Comparison of ENCODE assay signal across 24 cellular contexts in genomic region chr5:1820381-1820780, GRCh38. TPM values are rescaled to one million over a fixed set of nuclear protein-coding genes. Genes with fewer than 3 reads are reported as not detected.
DNase-seq lines count a peak whose midpoint lies in the region; ATAC-seq and TF ChIP-seq lines count a peak whose summit lies in the region.
"Had no signal": no experiment of that assay in that cellular context is flagged by ENCODE, and none has a peak within 500 bp of the region (broad histone marks: within the 10 kb centered on the region; RNA-seq: fewer than 3 reads in every experiment).

No MANE protein-coding gene starts in this region.

- peak; percentile 46 for DNase-seq in activated effector memory CD4-positive, alpha-beta T cell treated with anti-CD3 and anti-CD28 coated beads, Interleukin-2, amount 50 U/mL, for 16 hours
- DNase-seq in activated effector memory CD4-positive, alpha-beta T cell treated with Interleukin-2 at 50 U/mL for 16 hours, result no peak
- DNase-seq in Peyer's patch, result peak in 2 of 3 donors; percentile 16 to 29
- peak; percentile 46 for DNase-seq in glutamatergic neuron
- peak; percentile 19 for DNase-seq in osteoblast (ENCODE audit: insufficient read length, low spot score, missing footprints)
- no peak for DNase-seq in T-helper 2 cell
- DNase-seq in GM19238 (ENCODE audit: insufficient read length, low spot score), result no peak
- DNase-seq: CD4-positive, CD25-positive, alpha-beta regulatory T cell; DMS153; DND-41; HFFc6; Karpas-422; NCI-H1092; NCI-H1436; NCI-H1930; NCI-H446; NCI-H524 treated with DMSO at 0.1 percent for 48 hours; NCI-H774 had no signal

- no peak overlapping the region for H3K4me3 Mint-ChIP-seq in glutamatergic neuron (ENCODE audit: unreplicated experiment)
- H3K4me3 Mint-ChIP-seq: CD4-positive, CD25-positive, alpha-beta regulatory T cell; GM23338; HFFc6 had no signal

- no peak overlapping the region for H2AFZ ChIP-seq in osteoblast (ENCODE audit: low read length)
- H2AFZ ChIP-seq: GM23338 had no signal

- H3K27me3 Mint-ChIP-seq in glutamatergic neuron (ENCODE audit: unreplicated experiment), result peaks cover 2% of the 10 kb centered on the region
- H3K27me3 Mint-ChIP-seq: CD4-positive, CD25-positive, alpha-beta regulatory T cell had no signal

- peaks cover 21% of the 10 kb centered on the region for H3K36me3 Mint-ChIP-seq in glutamatergic neuron (ENCODE audit: unreplicated experiment)

- no peak overlapping the region for H3K27ac ChIP-seq in Peyer's patch
- H3K27ac ChIP-seq in osteoblast (ENCODE audit: low read depth, low read length), result no peak overlapping the region
- H3K27ac ChIP-seq: BLaER1 had no signal

- no peaks in the 10 kb centered on the region for H3K79me2 ChIP-seq in osteoblast (ENCODE audit: insufficient read depth, low read length)

- peaks cover 0 to 66% (median 0%) of the 10 kb centered on the region in 3 donors for H3K36me3 ChIP-seq in Peyer's patch
- H3K36me3 ChIP-seq in osteoblast (ENCODE audit: insufficient read depth, low read length), result peaks cover 47% of the 10 kb centered on the region

- peak overlapping the region; percentile 25 for H3K27ac Mint-ChIP-seq in glutamatergic neuron (ENCODE audit: unreplicated experiment)
- H3K27ac Mint-ChIP-seq: CD4-positive, CD25-positive, alpha-beta regulatory T cell; GM23338; HFFc6 had no signal

- TF ChIP-seq POLR2A in Peyer's patch (IDR thresholded peaks at IDR 0.05), result no peak

- ATAC-seq in GM18873 (IDR thresholded peaks at IDR 0.05; ENCODE audit: low FRiP score, unreplicated experiment), result no peak
- ATAC-seq: GM23338, Panc1, SK-N-SH treated with all-trans-retinoic acid at 6 μM for 48 hours had no signal

- H3K27me3 ChIP-seq in Peyer's patch (no peaks in the 10 kb centered on the region), osteoblast (ENCODE audit: insufficient read depth, low read length) (no peaks in the 10 kb centered on the region)
- H3K27me3 ChIP-seq: BLaER1 had no signal

- peaks cover 2% of the 10 kb centered on the region for H4K20me1 ChIP-seq in osteoblast (ENCODE audit: insufficient read depth, low read length)

- H3K9me3 ChIP-seq in Peyer's patch, result no peaks in the 10 kb centered on the region
- H3K9me3 ChIP-seq in osteoblast (ENCODE audit: low read depth, low read length), result no peaks in the 10 kb centered on the region
- H3K9me3 ChIP-seq: HAP-1 had no signal

- H3K9me3 Mint-ChIP-seq in glutamatergic neuron (ENCODE audit: unreplicated experiment), result peaks cover 3% of the 10 kb centered on the region
- H3K9me3 Mint-ChIP-seq: CD4-positive, CD25-positive, alpha-beta regulatory T cell; GM23338; HFFc6 had no signal

- no peak for TF ChIP-seq CTCF in Peyer's patch (IDR thresholded peaks at IDR 0.05)
- TF ChIP-seq CTCF in glutamatergic neuron (IDR thresholded peaks at IDR 0.05; ENCODE audit: partially characterized antibody, unreplicated experiment), result no peak
- no peak for TF ChIP-seq CTCF in osteoblast (IDR thresholded peaks at IDR 0.05; ENCODE audit: extremely low read depth, low read depth, low read length)

- peaks cover 3% of the 10 kb centered on the region for H3K4me1 Mint-ChIP-seq in glutamatergic neuron (ENCODE audit: low read depth, unreplicated experiment)

- no peak overlapping the region for H3K4me2 ChIP-seq in osteoblast (ENCODE audit: insufficient read depth, low read length)
- H3K4me2 ChIP-seq: BLaER1, GM23338 had no signal

- H3K4me3 ChIP-seq in Peyer's patch (no peak overlapping the region), osteoblast (ENCODE audit: insufficient read depth, low read length) (no peak overlapping the region)
- H3K4me3 ChIP-seq: BLaER1, GM23338, HAP-1 had no signal

- H3K4me1 ChIP-seq in Peyer's patch (no peaks in the 10 kb centered on the region), osteoblast (ENCODE audit: insufficient read depth, low read length) (no peaks in the 10 kb centered on the region)
- H3K4me1 ChIP-seq: BLaER1, HAP-1 had no signal

RNA-seq across cellular contexts. Expression of gene NDUFS6, which starts 19.2 kb away (rescaled TPM):
- total RNA-seq in Peyer's patch, result 10 to 100 TPM; 27.4 to 86.5 (median 47.6) TPM
- total RNA-seq in glutamatergic neuron (ENCODE audit: unreplicated experiment), result 40.3 TPM
- 19.2 and 23.9 TPM in 2 replicates for total RNA-seq in osteoblast

RNA-seq across cellular contexts. Expression of gene MRPL36, which starts 20.7 kb away (rescaled TPM):
- total RNA-seq in Peyer's patch (10 to 100 TPM; 21.9 to 23.9 (median 23.3) TPM), glutamatergic neuron (ENCODE audit: unreplicated experiment) (40.0 TPM), osteoblast (35.1 and 35.7 TPM in 2 replicates)

Comparison
In these comparisons a context has a peak if more than half of its experiments do, and no peak if none do; other contexts are left out.
1. DNase-seq: peak in activated effector memory CD4-positive, alpha-beta T cell treated with anti-CD3 and anti-CD28 coated beads, Interleukin-2, amount 50 U/mL, for 16 hours (single experiment), Peyer's patch (2 of 3), glutamatergic neuron (single experiment) and osteoblast (single experiment); none in activated effector memory CD4-positive, alpha-beta T cell treated with Interleukin-2 at 50 U/mL for 16 hours (single experiment), T-helper 2 cell (0 of 5) and GM19238 (single experiment).